Comparison of ENCODE assay signal across 1 cellular context in the genomic region with DNA sequence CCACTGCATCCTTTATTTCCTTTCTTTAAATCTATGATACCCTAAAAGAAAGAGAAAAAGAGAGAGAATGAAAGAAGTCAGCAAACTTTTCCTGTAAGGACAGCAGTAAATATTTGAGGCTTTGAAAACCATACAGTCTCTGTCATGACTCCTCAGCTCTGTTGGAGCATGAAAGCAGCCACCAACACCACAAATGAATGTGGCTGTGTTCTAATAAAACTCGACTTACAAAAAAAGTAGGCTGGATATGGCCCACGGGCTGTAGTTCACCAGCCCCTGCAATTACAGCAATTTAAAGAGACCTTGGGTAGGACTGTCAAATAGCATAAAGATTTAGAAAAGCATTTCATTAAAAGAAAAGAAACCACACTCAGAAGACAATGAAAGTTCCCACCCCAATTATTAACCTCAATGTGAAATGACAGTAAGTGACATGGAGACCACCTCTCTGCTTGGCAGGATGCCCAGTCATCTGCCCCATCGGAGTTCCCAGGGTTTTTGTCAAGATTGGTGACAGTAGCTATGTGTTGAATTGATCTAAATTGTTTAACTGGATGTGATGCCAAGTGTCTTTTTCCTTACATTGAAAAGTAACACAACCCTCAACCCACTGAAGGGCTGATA.
TF ChIP-seq lines count a peak whose summit lies in the region.

No MANE protein-coding gene starts in this region.

TF ChIP-seq in HepG2, 621 proteins besides CTCF, POLR2A, EP300 and RAD21 (continued from another document):
- TF ChIP-seq, protein P1, sequence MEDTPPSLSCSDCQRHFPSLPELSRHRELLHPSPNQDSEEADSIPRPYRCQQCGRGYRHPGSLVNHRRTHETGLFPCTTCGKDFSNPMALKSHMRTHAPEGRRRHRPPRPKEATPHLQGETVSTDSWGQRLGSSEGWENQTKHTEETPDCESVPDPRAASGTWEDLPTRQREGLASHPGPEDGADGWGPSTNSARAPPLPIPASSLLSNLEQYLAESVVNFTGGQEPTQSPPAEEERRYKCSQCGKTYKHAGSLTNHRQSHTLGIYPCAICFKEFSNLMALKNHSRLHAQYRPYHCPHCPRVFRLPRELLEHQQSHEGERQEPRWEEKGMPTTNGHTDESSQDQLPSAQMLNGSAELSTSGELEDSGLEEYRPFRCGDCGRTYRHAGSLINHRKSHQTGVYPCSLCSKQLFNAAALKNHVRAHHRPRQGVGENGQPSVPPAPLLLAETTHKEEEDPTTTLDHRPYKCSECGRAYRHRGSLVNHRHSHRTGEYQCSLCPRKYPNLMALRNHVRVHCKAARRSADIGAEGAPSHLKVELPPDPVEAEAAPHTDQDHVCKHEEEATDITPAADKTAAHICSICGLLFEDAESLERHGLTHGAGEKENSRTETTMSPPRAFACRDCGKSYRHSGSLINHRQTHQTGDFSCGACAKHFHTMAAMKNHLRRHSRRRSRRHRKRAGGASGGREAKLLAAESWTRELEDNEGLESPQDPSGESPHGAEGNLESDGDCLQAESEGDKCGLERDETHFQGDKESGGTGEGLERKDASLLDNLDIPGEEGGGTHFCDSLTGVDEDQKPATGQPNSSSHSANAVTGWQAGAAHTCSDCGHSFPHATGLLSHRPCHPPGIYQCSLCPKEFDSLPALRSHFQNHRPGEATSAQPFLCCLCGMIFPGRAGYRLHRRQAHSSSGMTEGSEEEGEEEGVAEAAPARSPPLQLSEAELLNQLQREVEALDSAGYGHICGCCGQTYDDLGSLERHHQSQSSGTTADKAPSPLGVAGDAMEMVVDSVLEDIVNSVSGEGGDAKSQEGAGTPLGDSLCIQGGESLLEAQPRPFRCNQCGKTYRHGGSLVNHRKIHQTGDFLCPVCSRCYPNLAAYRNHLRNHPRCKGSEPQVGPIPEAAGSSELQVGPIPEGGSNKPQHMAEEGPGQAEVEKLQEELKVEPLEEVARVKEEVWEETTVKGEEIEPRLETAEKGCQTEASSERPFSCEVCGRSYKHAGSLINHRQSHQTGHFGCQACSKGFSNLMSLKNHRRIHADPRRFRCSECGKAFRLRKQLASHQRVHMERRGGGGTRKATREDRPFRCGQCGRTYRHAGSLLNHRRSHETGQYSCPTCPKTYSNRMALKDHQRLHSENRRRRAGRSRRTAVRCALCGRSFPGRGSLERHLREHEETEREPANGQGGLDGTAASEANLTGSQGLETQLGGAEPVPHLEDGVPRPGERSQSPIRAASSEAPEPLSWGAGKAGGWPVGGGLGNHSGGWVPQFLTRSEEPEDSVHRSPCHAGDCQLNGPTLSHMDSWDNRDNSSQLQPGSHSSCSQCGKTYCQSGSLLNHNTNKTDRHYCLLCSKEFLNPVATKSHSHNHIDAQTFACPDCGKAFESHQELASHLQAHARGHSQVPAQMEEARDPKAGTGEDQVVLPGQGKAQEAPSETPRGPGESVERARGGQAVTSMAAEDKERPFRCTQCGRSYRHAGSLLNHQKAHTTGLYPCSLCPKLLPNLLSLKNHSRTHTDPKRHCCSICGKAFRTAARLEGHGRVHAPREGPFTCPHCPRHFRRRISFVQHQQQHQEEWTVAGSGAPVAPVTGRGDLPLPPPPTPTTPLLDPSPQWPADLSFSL (CRISPR knock-in tag; IDR thresholded peaks at IDR 0.05), result no peak
- TF ChIP-seq ZNF770 (CRISPR knock-in tag; IDR thresholded peaks at IDR 0.05) (no peak), MXD3 (CRISPR knock-in tag; IDR thresholded peaks at IDR 0.05) (no peak), TAF1 (CRISPR knock-in tag; IDR thresholded peaks at IDR 0.05) (no peak), RXRA (CRISPR knock-in tag; IDR thresholded peaks at IDR 0.05) (no peak), CEBPB (IDR thresholded peaks at IDR 0.05; ENCODE audit: borderline replicate concordance, low read depth, low read length) (no peak)
